In genomic region chr12:13032164-13032563, GRCh38 we compare ENCODE assay signal across 1 cellular context.
TF ChIP-seq lines count a peak whose summit lies in the region.

No MANE protein-coding gene starts in this region.

TF ChIP-seq in IMR-90, 13 proteins besides CTCF, POLR2A, EP300 and RAD21 (continued from another document):
- TF ChIP-seq, protein P1, sequence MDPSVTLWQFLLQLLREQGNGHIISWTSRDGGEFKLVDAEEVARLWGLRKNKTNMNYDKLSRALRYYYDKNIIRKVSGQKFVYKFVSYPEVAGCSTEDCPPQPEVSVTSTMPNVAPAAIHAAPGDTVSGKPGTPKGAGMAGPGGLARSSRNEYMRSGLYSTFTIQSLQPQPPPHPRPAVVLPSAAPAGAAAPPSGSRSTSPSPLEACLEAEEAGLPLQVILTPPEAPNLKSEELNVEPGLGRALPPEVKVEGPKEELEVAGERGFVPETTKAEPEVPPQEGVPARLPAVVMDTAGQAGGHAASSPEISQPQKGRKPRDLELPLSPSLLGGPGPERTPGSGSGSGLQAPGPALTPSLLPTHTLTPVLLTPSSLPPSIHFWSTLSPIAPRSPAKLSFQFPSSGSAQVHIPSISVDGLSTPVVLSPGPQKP (IDR thresholded peaks at IDR 0.05; ENCODE audit: borderline replicate concordance, low read depth, low read length) = no peak
- TF ChIP-seq NFE2L2 (IDR thresholded peaks at IDR 0.05; ENCODE audit: low read depth, low read length) (no peak), MXI1 (IDR thresholded peaks at IDR 0.05; ENCODE audit: borderline replicate concordance, low read depth, low read length) (no peak), MAFK (IDR thresholded peaks at IDR 0.05; ENCODE audit: low read depth, low read length) (no peak), MAZ (IDR thresholded peaks at IDR 0.05; ENCODE audit: borderline replicate concordance, low read depth, low read length) (no peak)
